Comparison of ENCODE assay signal across 15 cellular contexts in the genomic region with DNA sequence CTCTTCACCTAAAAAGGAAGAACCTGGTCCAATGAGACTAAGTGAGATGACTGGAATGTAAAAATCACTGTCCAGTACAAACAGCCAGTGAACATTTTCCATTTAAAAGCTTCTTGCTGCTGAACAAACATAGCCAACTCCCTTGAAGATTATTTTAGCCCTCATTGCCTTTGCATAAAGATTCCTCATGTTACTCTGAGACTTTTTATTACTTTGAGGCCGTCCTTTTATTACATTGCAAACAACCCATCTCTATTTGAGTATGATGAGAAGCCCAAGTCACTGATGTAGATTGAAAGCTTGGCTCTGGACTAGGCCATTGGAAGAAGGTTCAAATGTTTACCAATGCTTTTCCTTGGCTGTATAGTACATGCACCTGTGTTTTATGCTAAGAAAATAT.
DNase-seq lines count a peak whose midpoint lies in the region; ATAC-seq and TF ChIP-seq lines count a peak whose summit lies in the region.
"Had no signal": no experiment of that assay in that cellular context is flagged by ENCODE, and none has a peak within 500 bp of the region (broad histone marks: within the 10 kb centered on the region; RNA-seq: fewer than 3 reads in every experiment).

No MANE protein-coding gene starts in this region.

- H3K9me3 ChIP-seq in PC-3 (ENCODE audit: low read length) (no peaks in the 10 kb centered on the region), hepatocyte (ENCODE audit: low read depth) (no peaks in the 10 kb centered on the region), aorta (ENCODE audit: control insufficient read depth, low read length) (no peaks in the 10 kb centered on the region)

- DNase-seq in PC-3, result peak; percentile 33
- DNase-seq in hepatocyte (ENCODE audit: low spot score), result peak; percentile 19
- DNase-seq in superior temporal gyrus (ENCODE audit: extremely low spot score), result peak; percentile 24
- DNase-seq in aorta, result no peak
- DNase-seq in cardiac septum (ENCODE audit: low spot score), result no peak
- DNase-seq in GM10266 (ENCODE audit: extremely low spot score), result no peak
- DNase-seq: ACHN; C1 segment of cervical spinal cord; Calu3; CD4-positive, alpha-beta T cell; DMS 273 treated with DMSO at 0.1 percent for 48 hours; GOT3; H9 had no signal

- no peaks in the 10 kb centered on the region for H3K79me2 ChIP-seq in PC-3 (ENCODE audit: low read length)
- no peaks in the 10 kb centered on the region for H3K79me2 ChIP-seq in hepatocyte

- H2AFZ ChIP-seq in PC-3 (ENCODE audit: low read length) (no peak overlapping the region), hepatocyte (no peak overlapping the region)

- ATAC-seq in PC-3 (peak; percentile 54), aorta (ENCODE audit: low FRiP score) (no peak), esophagus mucosa (no peak)
- ATAC-seq: HepG2 had no signal

- H3K4me2 ChIP-seq in PC-3 (ENCODE audit: low read length), result no peak overlapping the region
- H3K4me2 ChIP-seq in hepatocyte, result no peak overlapping the region

- H3F3A ChIP-seq in PC-3 (ENCODE audit: low read length, unreplicated experiment), result no peaks in the 10 kb centered on the region

- H3K4me3 ChIP-seq in PC-3 (ENCODE audit: low read length) (no peak overlapping the region), hepatocyte (no peak overlapping the region), aorta (ENCODE audit: low read length in 2 of 2) (no peak overlapping the region)

- no peaks in the 10 kb centered on the region for H4K20me1 ChIP-seq in PC-3 (ENCODE audit: low read length)
- no peaks in the 10 kb centered on the region for H4K20me1 ChIP-seq in hepatocyte (ENCODE audit: insufficient read depth, poor library complexity, severe bottlenecking)

- H3K9me2 ChIP-seq in PC-3 (replicated peaks; ENCODE audit: low read length) (no peaks in the 10 kb centered on the region), hepatocyte (replicated peaks; ENCODE audit: insufficient read depth) (no peaks in the 10 kb centered on the region)

- intact Hi-C loops in PC-3 (cut with micrococcal nuclease), result no loop called here
- intact Hi-C loops in aorta (cut with DNase I), result no loop called here
- intact Hi-C loops in cardiac septum (cut with DNase I), result no loop called here

- BruUV-seq in PC-3 (replicated peaks; lab: Mats Ljungman, UMichigan), result no TSS peak

- H3K36me3 ChIP-seq in PC-3 (ENCODE audit: low read depth, low read length) (no peaks in the 10 kb centered on the region), hepatocyte (replicated peaks; ENCODE audit: insufficient read depth, low read depth) (no peaks in the 10 kb centered on the region), aorta (ENCODE audit: control insufficient read depth in 1 of 2, insufficient read depth in 2 of 2, low read length in 1 of 2) (no peaks in the 10 kb centered on the region)

- CTCF ChIA-PET in PC-3 (lab: Charles Lee), result no interaction called here

- H3K9ac ChIP-seq in PC-3 (ENCODE audit: low read length), result no peak overlapping the region

- H3K4me1 ChIP-seq in PC-3 (ENCODE audit: insufficient read depth, low read length) (peaks cover 8% of the 10 kb centered on the region), hepatocyte (ENCODE audit: insufficient read depth) (no peaks in the 10 kb centered on the region), aorta (ENCODE audit: control insufficient read depth in 1 of 2, insufficient read depth in 2 of 2, low read length in 2 of 2) (peaks cover 6 to 8% of the 10 kb centered on the region in 2 donors)

- H3K27ac ChIP-seq in PC-3 (ENCODE audit: low read length), result no peak overlapping the region
- H3K27ac ChIP-seq in hepatocyte, result no peak overlapping the region
- H3K27ac ChIP-seq in aorta (ENCODE audit: low read depth in 1 of 2, low read length in 2 of 2), result peak overlapping the region; percentile 10 to 82

- H3K27me3 ChIP-seq in PC-3 (ENCODE audit: low read length) (no peaks in the 10 kb centered on the region), hepatocyte (no peaks in the 10 kb centered on the region), aorta (ENCODE audit: control insufficient read depth in 1 of 2, insufficient read depth in 2 of 2, low read length in 1 of 2) (no peaks in the 10 kb centered on the region)

- 26% methylated on average over 1 of the region's 1 CpG for WGBS in hepatocyte (ENCODE audit: low lambda C conversion rate, missing lambda C conversion rate)
- WGBS in aorta, 2 donors, result 3 to 7% methylated on average over 1 of the region's 1 CpG

- POLR2A ChIA-PET in PC-3 (lab: Charles Lee; ENCODE audit: unreplicated experiment), result no interaction called here

- TF ChIP-seq CTCF in PC-3 (conservative IDR thresholded peaks at IDR 0.05; ENCODE audit: low read depth, low read length), result no peak
- TF ChIP-seq CTCF in hepatocyte (IDR thresholded peaks at IDR 0.05; ENCODE audit: poor library complexity), result no peak
- no peak for TF ChIP-seq CTCF in GM10266 (IDR thresholded peaks at IDR 0.05; ENCODE audit: control insufficient read depth, insufficient read depth, low read depth, missing control alignments)

Comparison
In these comparisons a context has a peak if more than half of its experiments do, and no peak if none do; other contexts are left out.
1. DNase-seq: peak in PC-3 (single experiment), hepatocyte (single experiment) and superior temporal gyrus (single experiment); none in aorta (0 of 2), cardiac septum (single experiment) and GM10266 (single experiment).
2. H3K27ac ChIP-seq: peak in aorta (2 of 2); none in PC-3 (single experiment) and hepatocyte (single experiment).